Comparison of ENCODE assay signal across 18 cellular contexts in genomic region chr1:219751870-219752269, GRCh38.
"Had no signal": no experiment of that assay in that cellular context is flagged by ENCODE, and none has a peak within 500 bp of the region (broad histone marks: within the 10 kb centered on the region; RNA-seq: fewer than 3 reads in every experiment).

No MANE protein-coding gene starts in this region.

- H3K27ac ChIP-seq: esophagus squamous epithelium, lower lobe of right lung, pancreas, right lobe of liver, suprapubic skin, thyroid gland had no signal

- H3K36me3 ChIP-seq: esophagus squamous epithelium, lower lobe of right lung, pancreas, right lobe of liver, suprapubic skin, thyroid gland had no signal

- H3K4me3 ChIP-seq: esophagus squamous epithelium, lower lobe of right lung, pancreas, right lobe of liver, suprapubic skin, thyroid gland had no signal

- H3K4me1 ChIP-seq: esophagus squamous epithelium, lower lobe of right lung, pancreas, right lobe of liver, suprapubic skin, thyroid gland had no signal

- DNase-seq: effector memory CD8-positive, alpha-beta T cell; esophagus squamous epithelium; foreskin melanocyte; islet precursor cell; lower lobe of right lung; midbrain; occipital lobe; pancreas; right lobe of liver; stimulated activated CD4-positive, alpha-beta T cell treated with anti-CD3 and anti-CD28 coated beads, Interleukin-4, amount 100 ng/mL, for 1 hour; stimulated activated CD8-positive, alpha-beta memory T cell treated with anti-CD3 and anti-CD28 coated beads, Interleukin-4, amount 100 ng/mL, for 48 hours; stimulated activated naive CD8-positive, alpha-beta T cell treated with anti-CD3 and anti-CD28 coated beads, Interleukin-15, Interleukin-2, amounts not matched to agents 100 U/mL and 50 U/mL, for 24 hours; thyroid gland had no signal

- H3K9me3 ChIP-seq: esophagus squamous epithelium, lower lobe of right lung, pancreas, right lobe of liver, suprapubic skin, thyroid gland had no signal

- FAIRE-seq: pancreas, urothelium cell line had no signal

- ATAC-seq: effector memory CD8-positive, alpha-beta T cell; left lobe of liver; lower lobe of right lung; natural killer cell treated with Interleukin-12 subunit alpha and Interleukin-12 subunit beta and Interleukin-15 and Interleukin-18, amount 100 ng/mL, for 72 hours; pancreas; right lobe of liver; stimulated activated effector memory CD8-positive, alpha-beta T cell treated with anti-CD3 and anti-CD28 coated beads, Interleukin-12 subunit alpha, Interleukin-12 subunit beta, amount 100 ng/mL, for 72 hours; stimulated activated naive CD8-positive, alpha-beta T cell treated with anti-CD3 and anti-CD28 coated beads, Interleukin-15, Interleukin-2, amounts not matched to agents 100 U/mL and 50 U/mL, for 24 hours had no signal

- H3K27me3 ChIP-seq: esophagus squamous epithelium, pancreas, right lobe of liver, suprapubic skin, thyroid gland had no signal
